16 cellular contexts compared by ENCODE assay signal in the genomic region with DNA sequence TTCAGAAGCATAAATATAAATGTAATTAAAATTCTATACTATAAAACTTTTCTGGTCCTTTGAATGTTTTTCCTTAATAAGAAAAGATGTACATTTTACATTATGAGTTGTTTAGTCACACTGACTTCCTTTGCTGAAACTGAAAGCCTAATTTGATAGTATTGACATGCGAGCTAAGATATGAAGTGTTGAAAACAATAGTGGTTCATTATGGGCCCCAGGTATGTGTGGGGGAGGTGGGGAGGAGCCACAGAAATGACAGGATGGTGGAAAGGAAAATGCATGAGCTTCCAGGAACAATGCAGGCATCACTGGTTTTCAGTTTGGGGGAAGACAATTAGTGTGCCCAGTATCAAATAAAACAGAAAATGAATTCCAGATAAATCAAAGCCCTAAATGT. TPM values are rescaled to one million over a fixed set of nuclear protein-coding genes. Genes with fewer than 3 reads are reported as not detected.
DNase-seq lines count a peak whose midpoint lies in the region; ATAC-seq and TF ChIP-seq lines count a peak whose summit lies in the region.
"Had no signal": no experiment of that assay in that cellular context is flagged by ENCODE, and none has a peak within 500 bp of the region (broad histone marks: within the 10 kb centered on the region; RNA-seq: fewer than 3 reads in every experiment).

No MANE protein-coding gene starts in this region.

- no peak for TF ChIP-seq CTCF in Calu3 (IDR thresholded peaks at IDR 0.05; ENCODE audit: unreplicated experiment)

- H3K27ac Mint-ChIP-seq in Calu3 (ENCODE audit: unreplicated experiment), result no peak overlapping the region
- H3K27ac Mint-ChIP-seq in T-helper 17 cell, result peak overlapping the region; percentile 34

- ATAC-seq in GM18858 (IDR thresholded peaks at IDR 0.05; ENCODE audit: unreplicated experiment) (peak; percentile 69), T-helper 17 cell (no peak), GM18502 (IDR thresholded peaks at IDR 0.05; ENCODE audit: poor library complexity, unreplicated experiment) (no peak)
- ATAC-seq: Panc1 had no signal

- H3K4me1 Mint-ChIP-seq in Calu3 (ENCODE audit: low read depth, unreplicated experiment) (peaks cover 9% of the 10 kb centered on the region), T-helper 17 cell (peaks cover 27% of the 10 kb centered on the region)

- CTCF ChIA-PET in Calu3 (lab: Charles Lee), result no interaction called here

- H3K36me3 Mint-ChIP-seq in Calu3 (ENCODE audit: insufficient read depth, unreplicated experiment) (no peaks in the 10 kb centered on the region), T-helper 17 cell (ENCODE audit: low read depth) (peaks cover 2% of the 10 kb centered on the region)

- no peaks in the 10 kb centered on the region for H3K9me3 ChIP-seq in T-helper 17 cell (ENCODE audit: control insufficient read depth, low read length, poor library complexity, severe bottlenecking)

- no peak overlapping the region for H3K4me3 Mint-ChIP-seq in Calu3 (ENCODE audit: low read depth, unreplicated experiment)
- H3K4me3 Mint-ChIP-seq in T-helper 17 cell, result no peak overlapping the region

- peak; percentile 7 for DNase-seq in Calu3
- DNase-seq in T-helper 17 cell, result no peak
- peak; percentile 13 for DNase-seq in iPS-NIHi11 (ENCODE audit: low spot score)
- DNase-seq in H4 (ENCODE audit: low spot score), result no peak
- no peak for DNase-seq in T1000 (lab: John Stamatoyannopoulos, UW)
- DNase-seq in AML-193 (lab: John Stamatoyannopoulos, UW), result no peak
- DNase-seq: brain microvascular endothelial cell; effector memory CD4-positive, alpha-beta T cell; GF-D8; NCI-H1105; substantia nigra had no signal

- no TSS peak for BruUV-seq in Calu3 (replicated peaks; lab: Mats Ljungman, UMichigan)

- H3K9me3 Mint-ChIP-seq in Calu3 (ENCODE audit: low read depth, unreplicated experiment), result no peaks in the 10 kb centered on the region

- H3K27me3 Mint-ChIP-seq in Calu3 (ENCODE audit: unreplicated experiment) (no peaks in the 10 kb centered on the region), T-helper 17 cell (no peaks in the 10 kb centered on the region)

- intact Hi-C loops in Calu3 (cut with micrococcal nuclease; ENCODE audit: unreplicated experiment), result no loop called here

RNA-seq across cellular contexts. Expression of a gene that starts 35.4 kb away (rescaled TPM):
- total RNA-seq in Calu3 (2022) (not detected in 2 replicates), T-helper 17 cell (1 to 10 TPM in 1 of 2 donors, under 1 TPM in 1; 0.37 to 1.8 TPM)
- not detected in 2 replicates for total RNA-seq in H4 (2014; rRNA removed; shearing (Covaris generic))
- total RNA-seq: frontal cortex, NCI-H460 had no signal

Comparison
In these comparisons a context has a peak if more than half of its experiments do, and no peak if none do; other contexts are left out.
1. DNase-seq: peak in Calu3 (single experiment) and iPS-NIHi11 (single experiment); none in T-helper 17 cell (0 of 3), H4 (single experiment), T1000 (single experiment) and AML-193 (0 of 2).